Comparison of ENCODE assay signal across 17 cellular contexts in the genomic region with DNA sequence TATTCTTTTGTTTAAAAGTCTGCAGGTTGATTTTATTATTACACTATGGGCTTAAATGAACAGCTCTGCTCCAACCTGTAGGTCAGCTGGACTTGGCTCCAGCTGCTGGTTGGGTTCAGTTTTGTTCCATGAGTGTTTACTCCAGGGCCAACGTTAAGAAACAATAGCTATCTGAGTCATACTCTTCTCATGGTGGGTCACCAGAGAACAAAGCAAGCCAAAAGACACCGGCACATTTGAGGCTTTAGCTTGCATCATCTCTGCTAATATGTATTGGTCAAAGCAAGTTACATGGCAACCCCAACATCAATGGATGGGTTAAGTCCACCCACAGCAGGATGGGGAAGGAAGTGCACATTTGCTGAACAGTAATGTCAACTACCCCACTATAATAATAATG.
A peak's percentile ranks its signal among the peaks of the same experiment; 100 is the strongest.
DNase-seq lines count a peak whose midpoint lies in the region; ATAC-seq and TF ChIP-seq lines count a peak whose summit lies in the region.
"Had no signal": no experiment of that assay in that cellular context is flagged by ENCODE, and none has a peak within 500 bp of the region (broad histone marks: within the 10 kb centered on the region; RNA-seq: fewer than 3 reads in every experiment).

No MANE protein-coding gene starts in this region.

- H3K9me3 Mint-ChIP-seq in T-cell, result no peaks in the 10 kb centered on the region

- DNase-seq in NCI-H2029 (lab: John Stamatoyannopoulos, UW), result peak; percentile 18
- no peak for DNase-seq in NCI-H2029 treated with DMSO at 0.1 percent for 48 hours (lab: John Stamatoyannopoulos, UW)
- DNase-seq in DMS53 (lab: John Stamatoyannopoulos, UW), result peak; percentile 90
- peak; percentile 49 for DNase-seq in RPMI7951 (ENCODE audit: low read depth)
- peak; percentile 62 for DNase-seq in fibroblast of mammary gland (ENCODE audit: low read depth)
- no peak for DNase-seq in NCI-H446 treated with DMSO at 0.1 percent for 48 hours (lab: John Stamatoyannopoulos, UW)
- DNase-seq in substantia nigra (lab: John Stamatoyannopoulos, UW), result no peak
- no peak for DNase-seq in T-cell
- DNase-seq: COR-L47, DMS79, NCI-H1092, NCI-H1694 treated with DMSO at 0.1 percent for 48 hours, NCI-H526 treated with DMSO at 0.1 percent for 48 hours, SHP77 had no signal

- H3K4me3 Mint-ChIP-seq in T-cell, result no peak overlapping the region

- no peak for TF ChIP-seq CTCF in fibroblast of mammary gland (conservative IDR thresholded peaks at IDR 0.05; ENCODE audit: control insufficient read depth, insufficient read depth, low read depth, low read length)

- H3K27me3 Mint-ChIP-seq in T-cell, result peaks cover 4 to 6% of the 10 kb centered on the region in 2 donors

- H3K4me3 ChIP-seq in fibroblast of mammary gland (ENCODE audit: control insufficient read depth, low read depth, low read length), result no peak overlapping the region

- no peaks in the 10 kb centered on the region for H3K4me1 Mint-ChIP-seq in T-cell

- H3K36me3 Mint-ChIP-seq in T-cell, result no peaks in the 10 kb centered on the region

- ATAC-seq in T-cell (replicated peaks in 1 of 4), result no peak
- ATAC-seq: HCT116, Panc1 had no signal

- POLR2A ChIA-PET in T-cell (lab: Charles Lee), result interaction anchor here in 1 of 2 donors (0.7 kb wide), 1 partner anchor 258 kb away, joined by 3 read pairs; no protein-coding TSS in a partner anchor

- CTCF ChIA-PET in T-cell (lab: Charles Lee), result interaction anchor here in 1 of 2 donors (0.9 kb wide), 1 partner anchor 74 kb away, joined by 4 read pairs; no protein-coding TSS in a partner anchor

- H3K27ac Mint-ChIP-seq in T-cell, result no peak overlapping the region

- H3K27ac ChIP-seq in substantia nigra (ENCODE audit: low read depth, low read length, poor library complexity, severe bottlenecking), result no peak overlapping the region
- H3K27ac ChIP-seq: C4-2B had no signal

Comparison
In these comparisons a context has a peak if more than half of its experiments do, and no peak if none do; other contexts are left out.
1. DNase-seq: peak in NCI-H2029 (single experiment), DMS53 (single experiment), RPMI7951 (single experiment) and fibroblast of mammary gland (single experiment); none in NCI-H2029 treated with DMSO at 0.1 percent for 48 hours (single experiment), NCI-H446 treated with DMSO at 0.1 percent for 48 hours (single experiment), substantia nigra (0 of 49) and T-cell (0 of 34).